18 cellular contexts compared by ENCODE assay signal in the genomic region with DNA sequence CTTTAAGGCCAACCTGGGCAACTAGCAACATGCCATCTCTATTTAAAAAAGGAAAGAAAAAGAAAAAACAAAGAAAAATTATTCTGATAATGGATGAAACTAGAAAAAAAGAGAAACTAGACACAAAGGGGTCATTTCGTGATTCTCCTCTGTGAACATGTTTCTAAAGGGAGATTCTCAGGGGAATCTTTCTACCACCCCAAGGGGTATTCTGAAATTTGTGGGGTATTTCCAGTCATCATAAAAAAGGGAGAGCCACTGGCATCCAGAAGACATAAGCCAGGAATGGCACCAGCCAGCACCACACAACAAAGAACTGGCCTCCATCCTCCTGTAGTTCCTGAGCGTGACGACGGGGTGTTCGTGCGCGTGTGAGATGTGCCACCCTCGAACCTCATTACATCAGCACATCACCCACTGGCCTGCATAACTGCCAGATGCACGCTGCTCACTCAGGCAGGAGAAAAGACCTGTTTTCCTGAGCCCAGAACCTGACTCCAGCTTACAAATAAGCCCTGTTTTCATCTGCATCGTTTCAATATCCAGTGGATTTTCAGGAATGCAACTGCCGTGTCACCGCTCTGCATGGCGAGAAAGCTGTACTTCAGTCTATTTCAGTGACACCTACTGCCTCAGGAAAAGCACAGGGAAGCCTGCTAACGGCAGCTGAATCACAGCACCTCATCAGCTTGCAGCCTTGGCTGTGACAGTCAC. TPM values are rescaled to one million over a fixed set of nuclear protein-coding genes. Genes with fewer than 3 reads are reported as not detected.
DNase-seq lines count a peak whose midpoint lies in the region; ATAC-seq, FAIRE-seq and TF ChIP-seq lines count a peak whose summit lies in the region.
"Had no signal": no experiment of that assay in that cellular context is flagged by ENCODE, and none has a peak within 500 bp of the region (broad histone marks: within the 10 kb centered on the region; RNA-seq: fewer than 3 reads in every experiment).

No MANE protein-coding gene starts in this region.

- H3K4me3 ChIP-seq in GM12875 (ENCODE audit: low read depth, low read length) (peak overlapping the region; percentile 8), endodermal cell (ENCODE audit: low read length) (no peak overlapping the region), small intestine (ENCODE audit: low read depth in 1 of 2, low read length in 2 of 2) (no peak overlapping the region)
- H3K4me3 ChIP-seq: breast epithelium, ovary had no signal

- TF ChIP-seq CTCF in GM12875 (IDR thresholded peaks at IDR 0.05; ENCODE audit: borderline replicate concordance, insufficient read depth, low read depth, low read length): no peak
- no peak for TF ChIP-seq CTCF in endodermal cell (conservative IDR thresholded peaks at IDR 0.05)
- TF ChIP-seq CTCF in endothelial cell (IDR thresholded peaks at IDR 0.05; ENCODE audit: unreplicated experiment): no peak

- H3K4me1 Mint-ChIP-seq in endodermal cell (peaks cover 14% of the 10 kb centered on the region), endothelial cell (ENCODE audit: unreplicated experiment) (peaks cover 4% of the 10 kb centered on the region)

- H3K4me3 Mint-ChIP-seq in endodermal cell (no peak overlapping the region), endothelial cell (ENCODE audit: unreplicated experiment) (no peak overlapping the region)
- H3K4me3 Mint-ChIP-seq: activated naive CD8-positive, alpha-beta T cell treated with anti-CD3 and anti-CD28 coated beads, Interleukin-2, amount 10 ng/mL, durations not matched to agents 7 days and 5 days; activated T-cell treated with anti-CD3 and anti-CD28 coated beads, Interleukin-2, amount 50 U/mL, for 72 hours had no signal

- H3K4me1 ChIP-seq in endodermal cell (ENCODE audit: control insufficient read depth, insufficient read depth, low read length): peaks cover 6% of the 10 kb centered on the region
- peaks cover 0 to 2% of the 10 kb centered on the region in 2 donors for H3K4me1 ChIP-seq in small intestine (ENCODE audit: control insufficient read depth in 2 of 2, insufficient read depth in 1 of 2, low read depth in 1 of 2, low read length in 1 of 2)
- H3K4me1 ChIP-seq: breast epithelium had no signal

- no peaks in the 10 kb centered on the region for H3K9me3 ChIP-seq in endodermal cell (ENCODE audit: control insufficient read depth, low read length)
- H3K9me3 ChIP-seq in small intestine (ENCODE audit: control insufficient read depth, low read depth): no peaks in the 10 kb centered on the region
- H3K9me3 ChIP-seq: breast epithelium, ovary had no signal

- peaks cover 29% of the 10 kb centered on the region for H3K36me3 ChIP-seq in endodermal cell (ENCODE audit: control insufficient read depth, insufficient read depth, low read length)
- H3K36me3 ChIP-seq in small intestine (ENCODE audit: control insufficient read depth in 2 of 2, insufficient read depth in 2 of 2, low read length in 2 of 2): no peaks in the 10 kb centered on the region
- H3K36me3 ChIP-seq: breast epithelium, ovary had no signal

- peaks cover 23% of the 10 kb centered on the region for H3K36me3 Mint-ChIP-seq in endodermal cell (ENCODE audit: low read depth)
- H3K36me3 Mint-ChIP-seq in endothelial cell (ENCODE audit: low read depth, unreplicated experiment): no peaks in the 10 kb centered on the region

- DNase-seq in NCI-H2171 (lab: John Stamatoyannopoulos, UW) (peak; percentile 22), endodermal cell (no peak), renal cortical epithelial cell (ENCODE audit: low read depth) (peak; percentile 7), small intestine (no peak), endothelial cell (ENCODE audit: low spot score) (no peak), OCI-M2 (lab: John Stamatoyannopoulos, UW; ENCODE audit: unreplicated experiment) (no peak)
- DNase-seq: activated CD8-positive, alpha-beta memory T cell treated with anti-CD3 and anti-CD28 coated beads for 24 hours; activated naive CD8-positive, alpha-beta T cell treated with anti-CD3 and anti-CD28 coated beads, Interleukin-2, amount 10 ng/mL, durations not matched to agents 7 days and 5 days; activated T-cell treated with anti-CD3 and anti-CD28 coated beads, Interleukin-2, amount 50 U/mL, for 72 hours; Calu3; dermis blood vessel endothelial cell; NCI-H2081; NCI-H69; ovary had no signal

- FAIRE-seq in small intestine (lab: Jason Lieb, UNC): no peak
- FAIRE-seq: GM12891 had no signal

- no peaks in the 10 kb centered on the region for H3K27me3 Mint-ChIP-seq in endodermal cell (ENCODE audit: insufficient read depth)
- peaks cover 5% of the 10 kb centered on the region for H3K27me3 Mint-ChIP-seq in endothelial cell (ENCODE audit: unreplicated experiment)
- H3K27me3 Mint-ChIP-seq: activated naive CD8-positive, alpha-beta T cell treated with anti-CD3 and anti-CD28 coated beads, Interleukin-2, amount 10 ng/mL, durations not matched to agents 7 days and 5 days had no signal

- H3K9me3 Mint-ChIP-seq in endodermal cell (no peaks in the 10 kb centered on the region), endothelial cell (ENCODE audit: unreplicated experiment) (no peaks in the 10 kb centered on the region)
- H3K9me3 Mint-ChIP-seq: activated naive CD8-positive, alpha-beta T cell treated with anti-CD3 and anti-CD28 coated beads, Interleukin-2, amount 10 ng/mL, durations not matched to agents 7 days and 5 days; activated T-cell treated with anti-CD3 and anti-CD28 coated beads, Interleukin-2, amount 50 U/mL, for 72 hours had no signal

- H3K27me3 ChIP-seq in endodermal cell (ENCODE audit: control insufficient read depth, insufficient read depth, low read length, poor library complexity, severe bottlenecking): no peaks in the 10 kb centered on the region
- H3K27me3 ChIP-seq in small intestine (ENCODE audit: control insufficient read depth in 2 of 2, insufficient read depth in 2 of 2, low read length in 2 of 2): no peaks in the 10 kb centered on the region
- H3K27me3 ChIP-seq: breast epithelium, ovary had no signal

- H3K27ac ChIP-seq in endodermal cell (ENCODE audit: low read depth, low read length) (peak overlapping the region; percentile 84), small intestine (ENCODE audit: low read depth in 1 of 2, low read length in 1 of 2) (no peak overlapping the region)
- H3K27ac ChIP-seq: breast epithelium, ovary had no signal

- 89 to 96% methylated on average over 14 of the region's 14 CpGs for WGBS in endodermal cell (ENCODE audit: insufficient coverage in 1 of 2, insufficient read length in 1 of 2), 2 experiments
- WGBS in small intestine, 3 donors: 90 to 93% (median 91%) methylated on average over 14 of the region's 14 CpGs

- H3K27ac Mint-ChIP-seq in endodermal cell (no peak overlapping the region), endothelial cell (ENCODE audit: unreplicated experiment) (no peak overlapping the region)
- H3K27ac Mint-ChIP-seq: activated naive CD8-positive, alpha-beta T cell treated with anti-CD3 and anti-CD28 coated beads, Interleukin-2, amount 10 ng/mL, durations not matched to agents 7 days and 5 days; activated T-cell treated with anti-CD3 and anti-CD28 coated beads, Interleukin-2, amount 50 U/mL, for 72 hours had no signal

- no peak for ATAC-seq in HG02870 (IDR thresholded peaks at IDR 0.05; ENCODE audit: unreplicated experiment)
- ATAC-seq: activated T-cell treated with anti-CD3 and anti-CD28 coated beads, Interleukin-2, amount 50 U/mL, for 72 hours had no signal

- no peak overlapping the region for H3K9ac ChIP-seq in endodermal cell (ENCODE audit: extremely low read depth, low read length, poor library complexity, severe bottlenecking)

RNA-seq across cellular contexts. Expression of a gene that starts 23.9 kb away (rescaled TPM):
- 10 to 100 TPM; 18.2 to 20.2 TPM for total RNA-seq in endodermal cell
- 32.8 TPM for polyA plus RNA-seq in endodermal cell (2013, experiment 1 of 2)
- 31.3 TPM for polyA plus RNA-seq in endodermal cell (2013, experiment 2 of 2)
- total RNA-seq in renal cortical epithelial cell: 43.4 and 54.4 TPM in 2 replicates
- 1 to 10 TPM in 2 of 3 donors, under 1 TPM in 1; 0.45 to 5.7 (median 3.2) TPM for polyA plus RNA-seq in small intestine
- 17.4 TPM for total RNA-seq in endothelial cell (ENCODE audit: unreplicated experiment)

RNA-seq across cellular contexts. Expression of a gene that starts 56.7 kb away (rescaled TPM):
- total RNA-seq in endodermal cell: 1,000 to 10,000 TPM; 1,323 to 1,383 TPM
- 1,001 TPM for polyA plus RNA-seq in endodermal cell (2013, experiment 1 of 2)
- polyA plus RNA-seq in endodermal cell (2013, experiment 2 of 2): 946 TPM
- total RNA-seq in renal cortical epithelial cell: 765 and 967 TPM in 2 replicates
- polyA plus RNA-seq in small intestine: 100 to 1,000 TPM; 241 to 577 (median 242) TPM
- total RNA-seq in endothelial cell (ENCODE audit: unreplicated experiment): 685 TPM

Comparison
In these comparisons a context has a peak if more than half of its experiments do, and no peak if none do; other contexts are left out.
1. DNase-seq: peak in NCI-H2171 (single experiment) and renal cortical epithelial cell (single experiment); none in endodermal cell (single experiment), small intestine (single experiment), endothelial cell (single experiment) and OCI-M2 (single experiment).